ENCODE assay signal across 1 cellular context in genomic region chr16:88404769-88405168, GRCh38.
TF ChIP-seq lines count a peak whose summit lies in the region.

No MANE protein-coding gene starts in this region.

TF ChIP-seq in IMR-90, 13 proteins besides CTCF, POLR2A, EP300 and RAD21:
- TF ChIP-seq BHLHE40 (IDR thresholded peaks at IDR 0.05; ENCODE audit: low read depth, low read length) (no peak), RFX5 (IDR thresholded peaks at IDR 0.05; ENCODE audit: low read depth, low read length) (no peak), FOS (IDR thresholded peaks at IDR 0.05; ENCODE audit: low read depth, low read length) (no peak), MXI1 (IDR thresholded peaks at IDR 0.05; ENCODE audit: borderline replicate concordance, low read depth, low read length) (no peak), CEBPB (IDR thresholded peaks at IDR 0.05; ENCODE audit: low read depth, low read length) (no peak), RCOR1 (IDR thresholded peaks at IDR 0.05; ENCODE audit: insufficient replicate concordance, low read length) (no peak), MAZ (IDR thresholded peaks at IDR 0.05; ENCODE audit: borderline replicate concordance, low read depth, low read length) (no peak), USF2 (IDR thresholded peaks at IDR 0.05; ENCODE audit: low read depth, low read length) (no peak), ELK1 (IDR thresholded peaks at IDR 0.05; ENCODE audit: borderline replicate concordance, low read depth, low read length) (no peak), CHD1 (IDR thresholded peaks at IDR 0.05; ENCODE audit: low read depth, low read length) (no peak), MAFK (IDR thresholded peaks at IDR 0.05; ENCODE audit: low read depth, low read length) (no peak), SMC3 (IDR thresholded peaks at IDR 0.05; ENCODE audit: low read depth, low read length) (no peak), NFE2L2 (IDR thresholded peaks at IDR 0.05; ENCODE audit: low read depth, low read length) (no peak)
